In the genomic region with DNA sequence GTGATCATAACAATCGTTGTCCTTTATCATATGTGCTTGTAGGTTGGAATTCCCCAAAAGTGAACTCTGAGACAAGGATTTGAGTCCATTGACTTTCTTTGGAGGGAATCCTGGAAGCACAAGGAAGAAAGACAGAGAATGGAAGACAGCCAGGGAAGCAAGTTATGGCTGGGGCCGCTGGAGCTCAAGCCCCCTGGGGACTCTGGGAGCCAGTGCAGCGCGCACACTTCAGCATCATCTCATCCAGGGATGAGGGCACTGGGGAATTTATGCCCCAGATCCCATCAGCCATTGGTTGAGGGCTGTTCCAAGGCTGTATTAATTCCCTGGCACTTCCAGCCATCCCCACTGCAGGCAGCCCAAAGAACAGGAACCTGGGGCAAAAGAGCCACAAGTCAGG, we compare ENCODE assay signal across 16 cellular contexts.
DNase-seq lines count a peak whose midpoint lies in the region; ATAC-seq and TF ChIP-seq lines count a peak whose summit lies in the region.
"Had no signal": no experiment of that assay in that cellular context is flagged by ENCODE, and none has a peak within 500 bp of the region (broad histone marks: within the 10 kb centered on the region; RNA-seq: fewer than 3 reads in every experiment).

No MANE protein-coding gene starts in this region.

- H3K4me1 ChIP-seq in vagina (peaks cover 16% of the 10 kb centered on the region), left lung (peaks cover 2 to 6% of the 10 kb centered on the region in 2 donors), lower lobe of right lung (peaks cover 4% of the 10 kb centered on the region)

- no peaks in the 10 kb centered on the region for H3K27me3 ChIP-seq in vagina
- no peaks in the 10 kb centered on the region for H3K27me3 ChIP-seq in left lung
- no peaks in the 10 kb centered on the region for H3K27me3 ChIP-seq in lower lobe of right lung (ENCODE audit: low read depth)

- no peak for DNase-seq in left ventricle myocardium superior
- no peak for DNase-seq in left cardiac atrium
- DNase-seq in NCI-H2171 treated with DMSO at 0.1 percent for 48 hours (lab: John Stamatoyannopoulos, UW) = peak; percentile 58
- no peak for DNase-seq in vagina (ENCODE audit: extremely low spot score in 2 of 2)
- DNase-seq in left lung = no peak
- no peak for DNase-seq in lower lobe of right lung
- DNase-seq: ACHN; AML-193; CD8-positive, alpha-beta T cell; NCI-H146; NCI-H2107; NCI-H446 treated with DMSO at 0.1 percent for 48 hours; NCI-H748 treated with DMSO at 0.1 percent for 48 hours; OCI-M1 had no signal

- H3K36me3 ChIP-seq in vagina = no peaks in the 10 kb centered on the region
- H3K36me3 ChIP-seq in left lung = no peaks in the 10 kb centered on the region
- no peaks in the 10 kb centered on the region for H3K36me3 ChIP-seq in lower lobe of right lung

- H3K27ac Mint-ChIP-seq in nephron = peak overlapping the region; percentile 84 to 95 (median 88)
- H3K27ac Mint-ChIP-seq: CD8-positive, alpha-beta T cell had no signal

- TF ChIP-seq CTCF in nephron (IDR thresholded peaks at IDR 0.05; ENCODE audit: unreplicated experiment in 3 of 3) (no peak), vagina (IDR thresholded peaks at IDR 0.05) (no peak), left lung (IDR thresholded peaks at IDR 0.05) (no peak), lower lobe of right lung (IDR thresholded peaks at IDR 0.05) (no peak)

- H3K27me3 Mint-ChIP-seq in nephron (ENCODE audit: low read depth) = peaks cover 6% of the 10 kb centered on the region

- H3K4me3 ChIP-seq in vagina (no peak overlapping the region), left lung (no peak overlapping the region), lower lobe of right lung (no peak overlapping the region)

- TF ChIP-seq POLR2A in vagina (IDR thresholded peaks at IDR 0.05) = no peak

- no peaks in the 10 kb centered on the region for H3K9me3 Mint-ChIP-seq in nephron
- H3K9me3 Mint-ChIP-seq: CD8-positive, alpha-beta T cell had no signal

- ATAC-seq in left ventricle myocardium superior (peak; percentile 42), left cardiac atrium (no peak), left lung (no peak), lower lobe of right lung (no peak)
- ATAC-seq: CD8-positive, alpha-beta T cell had no signal

- no peaks in the 10 kb centered on the region for H3K36me3 Mint-ChIP-seq in nephron (ENCODE audit: low read depth)
- H3K36me3 Mint-ChIP-seq: CD8-positive, alpha-beta T cell had no signal

- H3K4me3 Mint-ChIP-seq in nephron = peak overlapping the region in 2 of 3 experiments; percentile 13 to 31
- H3K4me3 Mint-ChIP-seq: CD8-positive, alpha-beta T cell had no signal

- peaks cover 61% of the 10 kb centered on the region for H3K4me1 Mint-ChIP-seq in nephron

- H3K9me3 ChIP-seq in vagina = no peaks in the 10 kb centered on the region
- no peaks in the 10 kb centered on the region for H3K9me3 ChIP-seq in left lung
- H3K9me3 ChIP-seq in lower lobe of right lung = no peaks in the 10 kb centered on the region

- intact Hi-C loops in left ventricle myocardium superior (cut with micrococcal nuclease) (no loop called here), left cardiac atrium (cut with DNase I) (no loop called here), vagina (cut with DNase I) (no loop called here), left lung (cut with DNase I) (no loop called here), lower lobe of right lung (cut with DNase I) (no loop called here)

- H3K27ac ChIP-seq in vagina (peak overlapping the region; percentile 28), left lung (no peak overlapping the region), lower lobe of right lung (no peak overlapping the region)
- H3K27ac ChIP-seq: KMS-11 had no signal
